In the genomic region with DNA sequence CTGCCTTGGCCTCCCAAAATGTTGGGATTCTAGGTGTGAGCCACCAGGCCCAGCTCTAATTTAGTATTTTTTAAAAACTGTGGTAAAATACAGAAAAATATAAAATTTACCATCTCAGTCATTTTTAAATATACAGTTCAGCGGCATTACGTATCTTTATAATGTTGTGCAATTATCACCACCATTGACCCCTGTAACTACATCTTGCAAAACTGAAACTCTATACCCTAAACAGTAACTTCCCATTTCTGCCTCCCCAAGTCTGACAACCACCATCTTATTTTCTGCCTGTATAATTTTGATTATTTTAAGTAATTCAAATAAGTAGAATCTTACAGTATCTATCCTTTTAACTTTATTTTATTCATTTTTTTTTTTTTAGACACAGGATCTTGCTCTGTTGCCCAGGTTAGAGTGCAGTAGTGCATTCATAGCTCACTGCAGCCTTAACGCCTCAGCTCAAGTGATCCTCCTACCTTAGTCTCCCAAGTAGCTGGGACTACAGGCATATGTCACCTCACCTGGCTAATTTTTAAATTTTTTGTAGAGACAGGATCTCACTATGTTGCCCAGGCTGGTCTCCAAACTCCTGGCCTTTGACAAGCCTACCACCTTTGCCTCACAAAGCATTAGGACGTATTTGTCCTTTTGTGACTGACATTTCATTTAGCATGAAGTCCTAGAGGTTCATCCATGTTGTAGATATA, we compare ENCODE assay signal across 1 cellular context.
TF ChIP-seq lines count a peak whose summit lies in the region.

No MANE protein-coding gene starts in this region.

TF ChIP-seq in K562, 482 proteins besides CTCF, POLR2A, EP300 and RAD21:
- TF ChIP-seq ZNF121 (CRISPR knock-in tag; conservative IDR thresholded peaks at IDR 0.05): peak; percentile 81
- TF ChIP-seq CEBPB (tag; IDR thresholded peaks at IDR 0.05): peak; percentile 19; the same call in 1 of the 2 replicates
- no peak for TF ChIP-seq IRF2 (CRISPR knock-in tag; IDR thresholded peaks at IDR 0.05)
